Comparison of ENCODE assay signal across 19 cellular contexts in the genomic region with DNA sequence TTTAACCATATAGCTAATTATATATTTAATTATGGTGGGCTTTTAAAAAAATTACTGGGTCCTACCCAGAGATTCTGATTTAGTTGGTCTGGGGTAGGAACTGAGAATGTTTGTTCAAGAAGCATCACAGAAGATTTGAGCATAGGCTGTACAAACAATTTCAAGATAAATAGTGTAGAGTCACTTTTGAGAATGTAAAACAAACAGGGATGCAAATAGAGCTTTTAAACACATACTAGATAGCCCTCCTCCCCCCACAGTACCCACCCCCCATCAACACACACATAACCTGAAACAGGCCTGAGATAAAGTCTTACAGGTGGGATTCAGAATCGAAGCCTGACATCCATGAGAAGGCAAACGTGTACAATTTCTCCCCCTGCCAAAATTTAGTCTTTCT.
"Had no signal": no experiment of that assay in that cellular context is flagged by ENCODE, and none has a peak within 500 bp of the region (broad histone marks: within the 10 kb centered on the region; RNA-seq: fewer than 3 reads in every experiment).

No MANE protein-coding gene starts in this region.

- H3K27me3 Mint-ChIP-seq: activated naive CD8-positive, alpha-beta T cell treated with anti-CD3 and anti-CD28 coated beads, Interleukin-2, amount 10 ng/mL, durations not matched to agents 7 days and 5 days; memory B cell; stimulated activated naive B cell treated with anti-CD40 and anti-IgM and Interleukin-4, amounts not matched to agents 10 μg/mL and 1 μg/mL and 100 μg/mL, for 72 hours had no signal

- ATAC-seq: activated T-cell treated with anti-CD3 and anti-CD28 coated beads, Interleukin-2, amount 50 U/mL, for 4 hours; heart left ventricle; left cardiac atrium; stimulated activated naive B cell treated with anti-CD40 and anti-IgM and Interleukin-4, amounts not matched to agents 10 μg/mL and 1 μg/mL and 100 μg/mL, for 72 hours had no signal

- H3K27me3 ChIP-seq: heart left ventricle, sigmoid colon, vagina had no signal

- H3K4me3 ChIP-seq: heart left ventricle, sigmoid colon, smooth muscle cell, vagina had no signal

- H3K36me3 ChIP-seq: heart left ventricle, sigmoid colon, vagina had no signal

- H3K27ac Mint-ChIP-seq: activated naive CD4-positive, alpha-beta T cell treated with anti-CD3 and anti-CD28 coated beads for 36 hours; activated naive CD8-positive, alpha-beta T cell treated with anti-CD3 and anti-CD28 coated beads, Interleukin-2, amount 10 ng/mL, durations not matched to agents 7 days and 5 days; memory B cell; stimulated activated naive B cell treated with anti-CD40 and anti-IgM and Interleukin-4, amounts not matched to agents 10 μg/mL and 1 μg/mL and 100 μg/mL, for 72 hours had no signal

- DNase-seq: activated CD4-positive, alpha-beta T cell treated with anti-CD3 and anti-CD28 coated beads for 1 hour; activated CD8-positive, alpha-beta memory T cell treated with anti-CD3 and anti-CD28 coated beads, Interleukin-2, amount 50 U/mL, for 48 hours; activated effector memory CD4-positive, alpha-beta T cell treated with Interleukin-2 at 50 U/mL for 16 hours; activated naive CD4-positive, alpha-beta T cell treated with anti-CD3 and anti-CD28 coated beads for 36 hours; activated naive CD8-positive, alpha-beta T cell treated with anti-CD3 and anti-CD28 coated beads, Interleukin-2, amount 10 ng/mL, durations not matched to agents 7 days and 5 days; activated T-cell treated with anti-CD3 and anti-CD28 coated beads, Interleukin-2, amount 50 U/mL, for 4 hours; amniotic stem cell; cortex of kidney; heart left ventricle; islet precursor cell; left cardiac atrium; sigmoid colon; stimulated activated CD4-positive, alpha-beta T cell treated with anti-CD3 and anti-CD28 coated beads, Interleukin-15, amount 100 ng/mL, for 24 hours; stimulated activated naive B cell treated with anti-CD40 and anti-IgM and Interleukin-4, amounts not matched to agents 10 μg/mL and 1 μg/mL and 100 μg/mL, for 72 hours had no signal

- H3K9me3 ChIP-seq: sigmoid colon, vagina had no signal

- H3K9ac ChIP-seq: parathyroid adenoma had no signal

- H2AFZ ChIP-seq: parathyroid adenoma had no signal

- H3K4me3 Mint-ChIP-seq: activated naive CD4-positive, alpha-beta T cell treated with anti-CD3 and anti-CD28 coated beads for 36 hours; activated naive CD8-positive, alpha-beta T cell treated with anti-CD3 and anti-CD28 coated beads, Interleukin-2, amount 10 ng/mL, durations not matched to agents 7 days and 5 days; activated T-cell treated with anti-CD3 and anti-CD28 coated beads, Interleukin-2, amount 50 U/mL, for 4 hours; memory B cell; nephron; stimulated activated naive B cell treated with anti-CD40 and anti-IgM and Interleukin-4, amounts not matched to agents 10 μg/mL and 1 μg/mL and 100 μg/mL, for 72 hours had no signal

- H3K9me3 Mint-ChIP-seq: activated naive CD4-positive, alpha-beta T cell treated with anti-CD3 and anti-CD28 coated beads for 36 hours; activated naive CD8-positive, alpha-beta T cell treated with anti-CD3 and anti-CD28 coated beads, Interleukin-2, amount 10 ng/mL, durations not matched to agents 7 days and 5 days; activated T-cell treated with anti-CD3 and anti-CD28 coated beads, Interleukin-2, amount 50 U/mL, for 4 hours; memory B cell; stimulated activated naive B cell treated with anti-CD40 and anti-IgM and Interleukin-4, amounts not matched to agents 10 μg/mL and 1 μg/mL and 100 μg/mL, for 72 hours had no signal

- H3K27ac ChIP-seq: heart left ventricle, parathyroid adenoma, vagina had no signal

- H3K4me2 ChIP-seq: smooth muscle cell had no signal
